ENCODE assay signal across 1 cellular context in the genomic region with DNA sequence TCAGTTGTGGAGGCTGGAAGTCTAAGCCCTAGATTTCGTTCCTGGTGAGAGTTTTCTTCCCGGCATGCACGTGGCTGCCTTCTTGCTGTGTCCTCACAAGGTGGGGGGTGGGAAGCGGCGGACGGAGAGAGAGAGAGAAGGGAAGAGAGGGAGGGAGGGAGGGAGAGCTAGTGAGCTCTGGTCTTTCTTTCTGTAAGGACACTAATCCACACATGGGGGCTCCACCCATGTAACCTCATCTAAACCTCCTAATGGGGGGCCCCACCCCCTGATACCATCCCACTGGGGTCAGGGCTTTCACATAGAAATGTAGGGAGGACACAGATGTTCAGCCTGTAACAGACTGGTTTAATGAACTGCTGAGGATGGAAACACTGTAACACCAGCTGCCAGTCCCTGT.
TF ChIP-seq lines count a peak whose summit lies in the region.

No MANE protein-coding gene starts in this region.

TF ChIP-seq in GM23338, 12 proteins besides CTCF, POLR2A, EP300 and RAD21 (continued from another document):
- TF ChIP-seq ETS1 (IDR thresholded peaks at IDR 0.05) (no peak), NANOG (IDR thresholded peaks at IDR 0.05; ENCODE audit: borderline replicate concordance) (no peak), ZNF114 (CRISPR knock-in tag; IDR thresholded peaks at IDR 0.05) (no peak), JUNB (IDR thresholded peaks at IDR 0.05; ENCODE audit: unreplicated experiment) (no peak), STAT1 (IDR thresholded peaks at IDR 0.05; ENCODE audit: unreplicated experiment) (no peak), ZNF462 (CRISPR knock-in tag; IDR thresholded peaks at IDR 0.05) (no peak), CREB1 (CRISPR knock-in tag; IDR thresholded peaks at IDR 0.05; ENCODE audit: low read depth) (no peak), EZH2phosphoT487 (IDR thresholded peaks at IDR 0.05; ENCODE audit: unreplicated experiment) (no peak), ZNF331 (CRISPR knock-in tag; IDR thresholded peaks at IDR 0.05; ENCODE audit: low read depth) (no peak), EZH2 (IDR thresholded peaks at IDR 0.05; ENCODE audit: low read depth, unreplicated experiment) (no peak)
